ENCODE assay signal across 1 cellular context in genomic region chr21:41121785-41122415, GRCh38.
TF ChIP-seq lines count a peak whose summit lies in the region.

No MANE protein-coding gene starts in this region.

TF ChIP-seq in SK-N-SH treated with all-trans-retinoic acid at 6 μM for 48 hours, 23 proteins besides CTCF, POLR2A, EP300 and RAD21 (continued from another document):
- TF ChIP-seq POU6F1 (CRISPR knock-in tag; IDR thresholded peaks at IDR 0.05; ENCODE audit: borderline replicate concordance, low read depth), result no peak
- no peak for TF ChIP-seq CSDC2 (CRISPR knock-in tag; IDR thresholded peaks at IDR 0.05)
